ENCODE assay signal across 8 cellular contexts in the genomic region with DNA sequence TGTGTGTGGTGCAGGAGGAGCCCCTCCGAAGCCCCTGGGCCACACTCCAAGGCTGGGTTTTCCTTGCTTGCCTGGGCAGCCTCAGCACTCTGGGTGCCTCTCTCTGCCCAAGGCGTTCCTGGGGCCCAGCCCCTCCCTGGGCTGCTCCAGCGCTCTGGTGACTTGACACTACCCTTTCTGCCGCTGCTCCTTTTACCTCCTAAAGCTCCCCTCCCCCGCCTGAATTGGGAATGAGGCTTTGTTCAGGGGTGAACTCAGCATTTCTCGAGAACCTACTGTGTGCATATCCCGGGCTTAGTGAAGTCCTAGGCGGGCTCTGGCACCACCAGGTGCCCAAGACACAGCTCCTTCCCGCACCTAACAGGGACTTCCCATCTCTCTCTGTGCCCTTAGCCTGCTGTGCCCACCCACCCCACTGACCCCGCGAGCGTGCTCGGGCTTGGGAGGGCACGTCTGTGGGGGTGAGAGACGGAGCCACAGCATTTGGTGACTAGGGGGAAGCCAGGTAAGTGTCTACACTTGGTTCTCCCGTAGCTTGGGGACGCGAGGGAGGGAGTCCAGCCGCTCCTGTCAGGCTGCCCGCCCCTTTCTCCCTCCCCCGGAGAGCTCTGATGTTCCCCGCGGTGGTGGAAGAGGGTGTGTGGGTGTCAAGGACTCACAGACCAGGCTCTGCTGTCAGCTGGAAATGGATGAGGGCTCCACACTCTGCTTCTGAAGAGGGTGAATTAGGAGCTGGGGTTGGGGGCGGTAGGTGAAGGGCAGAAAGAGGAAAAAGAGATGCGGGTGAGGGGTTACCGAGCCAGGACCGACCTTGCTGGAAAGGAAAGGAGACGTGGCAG. TPM values are rescaled to one million over a fixed set of nuclear protein-coding genes. Genes with fewer than 3 reads are reported as not detected.
DNase-seq lines count a peak whose midpoint lies in the region; ATAC-seq, FAIRE-seq and TF ChIP-seq lines count a peak whose summit lies in the region.

No MANE protein-coding gene starts in this region.

- POLR2A ChIA-PET in CD4-positive, alpha-beta memory T cell (lab: Charles Lee; ENCODE audit: partially characterized antibody), result interaction anchor here (0.7 to 5.7 kb wide), 13 partner anchors 10 to 132 kb away, joined by 3 to 94 read pairs (median 4); a partner anchor contains a TSS
- POLR2A ChIA-PET in HEK293T (lab: Yijun Ruan, JAX), result interaction anchor here (0.8 to 1.7 kb wide), 9 partner anchors 9 to 129 kb away, joined by 3 to 7 read pairs (median 3); a partner anchor contains a TSS
- POLR2A ChIA-PET in endothelial cell of umbilical vein (lab: Charles Lee), result interaction anchor here (0.6 to 0.7 kb wide), 2 partner anchors 121 to 502 kb away, joined by 4 to 5 read pairs; no protein-coding TSS in a partner anchor

- peaks cover 2% of the 10 kb centered on the region for H4K20me1 ChIP-seq in endothelial cell of umbilical vein (replicated peaks; ENCODE audit: control insufficient read depth, extremely low read depth, insufficient read depth, low read length)

- peak overlapping the region; percentile 87 to 93 (median 92) for H3K27ac Mint-ChIP-seq in CD4-positive, alpha-beta memory T cell

- FAIRE-seq in endothelial cell of umbilical vein (lab: Jason Lieb, UNC), result no peak

- dilution Hi-C loops in endothelial cell of umbilical vein (cut with MboI; ENCODE audit: extremely low pct_ligation_motif_present, low sequenced_read_pairs), result no loop called here

- peak overlapping the region; percentile 37 for H2AFZ ChIP-seq in endothelial cell of umbilical vein (ENCODE audit: low read depth, low read length)

- no peak for TF ChIP-seq EP300 in upper lobe of left lung (IDR thresholded peaks at IDR 0.05)

- intact Hi-C loops in CD4-positive, alpha-beta memory T cell (cut with micrococcal nuclease), result loop anchor here (2.0 to 5.0 kb wide), 3 partner anchors 33 to 129 kb away; a partner anchor contains a TSS
- intact Hi-C loops in endothelial cell of umbilical vein (cut with micrococcal nuclease) (loop anchor here (2.0 to 5.0 kb wide), 2 partner anchors 31 to 68 kb away; a partner anchor contains a TSS), mucosa of descending colon (cut with DNase I, micrococcal nuclease) (no loop called here)

- TF ChIP-seq POLR2A in endothelial cell of umbilical vein (IDR thresholded peaks at IDR 0.05; ENCODE audit: low read depth, low read length) (no peak), upper lobe of left lung (IDR thresholded peaks at IDR 0.05) (no peak)

- peaks cover 12% of the 10 kb centered on the region for H3K27me3 ChIP-seq in CD4-positive, alpha-beta memory T cell (ENCODE audit: insufficient read depth, low read length)
- H3K27me3 ChIP-seq in WERI-Rb-1 (ENCODE audit: insufficient read depth, low read depth, severe bottlenecking) (no peaks in the 10 kb centered on the region), endothelial cell of umbilical vein (ENCODE audit: control insufficient read depth in 2 of 2, insufficient read depth in 2 of 2, low read length in 2 of 2) (peaks cover 50 to 53% of the 10 kb centered on the region in 2 experiments), upper lobe of left lung (peaks cover 0 to 34% (median 14%) of the 10 kb centered on the region in 4 donors)

- H3K4me2 ChIP-seq in endothelial cell of umbilical vein (ENCODE audit: insufficient read depth, low read length), result peak overlapping the region; percentile 75

- peak overlapping the region; percentile 62 to 65 for H3K4me3 ChIP-seq in CD4-positive, alpha-beta memory T cell (ENCODE audit: low read length in 2 of 2)
- H3K4me3 ChIP-seq in WERI-Rb-1 (ENCODE audit: low read depth, low read length), result peak overlapping the region; percentile 79
- H3K4me3 ChIP-seq in endothelial cell of umbilical vein (replicated peaks in 1 of 3; ENCODE audit: insufficient read depth in 1 of 3, low read depth in 1 of 3, low read length in 3 of 3), result peak overlapping the region; percentile 36 to 91 (median 62)
- H3K4me3 ChIP-seq in mucosa of descending colon, result no peak overlapping the region
- peak overlapping the region in 3 of 4 donors; percentile 96 to 99 (median 98) for H3K4me3 ChIP-seq in upper lobe of left lung

- peaks cover 13 to 14% of the 10 kb centered on the region in 2 donors for H3K27me3 Mint-ChIP-seq in CD4-positive, alpha-beta memory T cell

- no peaks in the 10 kb centered on the region for H3K9me3 Mint-ChIP-seq in CD4-positive, alpha-beta memory T cell

- H3K79me2 ChIP-seq in endothelial cell of umbilical vein (ENCODE audit: control insufficient read depth, insufficient read depth, low read length), result peaks cover 19% of the 10 kb centered on the region

- H3K27ac ChIP-seq in CD4-positive, alpha-beta memory T cell (ENCODE audit: low read depth, low read length), result peak overlapping the region; percentile 38
- H3K27ac ChIP-seq in WERI-Rb-1 (peak overlapping the region; percentile 46), endothelial cell of umbilical vein (ENCODE audit: insufficient read depth, low read depth, low read length) (no peak overlapping the region), upper lobe of left lung (peak overlapping the region in 2 of 4 donors; percentile 30 to 91)

- H3K36me3 Mint-ChIP-seq in CD4-positive, alpha-beta memory T cell, result peaks cover 0 to 10% of the 10 kb centered on the region in 2 donors

- BruUV-seq in endothelial cell of umbilical vein (replicated peaks; lab: Mats Ljungman, UMichigan), result no TSS peak

- H3K4me1 ChIP-seq in CD4-positive, alpha-beta memory T cell (ENCODE audit: insufficient read depth, low read length), result peaks cover 63% of the 10 kb centered on the region
- H3K4me1 ChIP-seq in endothelial cell of umbilical vein (ENCODE audit: control insufficient read depth, extremely low read depth, insufficient read depth, low read length), result peaks cover 6% of the 10 kb centered on the region
- H3K4me1 ChIP-seq in mucosa of descending colon (ENCODE audit: low read depth), result peaks cover 31% of the 10 kb centered on the region
- peaks cover 46 to 69% (median 49%) of the 10 kb centered on the region in 4 donors for H3K4me1 ChIP-seq in upper lobe of left lung

- peak overlapping the region; percentile 87 to 96 (median 92) for H3K4me3 Mint-ChIP-seq in CD4-positive, alpha-beta memory T cell

- DNase-seq in CD4-positive, alpha-beta memory T cell, result peak in 4 of 5 donors; percentile 19 to 63 (median 28)
- DNase-seq in HEK293T (ENCODE audit: extremely low spot score) (peak; percentile 14), WERI-Rb-1 (peak; percentile 50), endothelial cell of umbilical vein (ENCODE audit: low read depth, low spot score) (peak; percentile 17), mucosa of descending colon (peak in 2 of 3 donors; percentile 54 to 71), upper lobe of left lung (peak; percentile 56 to 77), GOT3 (lab: John Stamatoyannopoulos, UW) (no peak)

- peaks cover 41 to 83% (median 57%) of the 10 kb centered on the region in 4 donors for H3K4me1 Mint-ChIP-seq in CD4-positive, alpha-beta memory T cell

- H3K36me3 ChIP-seq in CD4-positive, alpha-beta memory T cell (ENCODE audit: insufficient read depth, low read length), result no peaks in the 10 kb centered on the region
- H3K36me3 ChIP-seq in WERI-Rb-1, result peaks cover 4% of the 10 kb centered on the region
- H3K36me3 ChIP-seq in endothelial cell of umbilical vein (ENCODE audit: control insufficient read depth in 2 of 2, extremely low read depth in 1 of 2, insufficient read depth in 2 of 2, low read length in 2 of 2), result no peaks in the 10 kb centered on the region
- no peaks in the 10 kb centered on the region for H3K36me3 ChIP-seq in mucosa of descending colon (ENCODE audit: low read depth)
- no peaks in the 10 kb centered on the region for H3K36me3 ChIP-seq in upper lobe of left lung

- no peak for TF ChIP-seq CTCF in WERI-Rb-1 (IDR thresholded peaks at IDR 0.05; ENCODE audit: low read depth, low read length)
- TF ChIP-seq CTCF in endothelial cell of umbilical vein (IDR thresholded peaks at IDR 0.05; ENCODE audit: extremely low read depth in 1 of 2, insufficient read depth in 1 of 2, low read depth in 1 of 2, low read length in 2 of 2), result no peak
- no peak for TF ChIP-seq CTCF in mucosa of descending colon (IDR thresholded peaks at IDR 0.05)
- TF ChIP-seq CTCF in upper lobe of left lung (IDR thresholded peaks at IDR 0.05), result no peak

- CTCF ChIA-PET in CD4-positive, alpha-beta memory T cell (lab: Charles Lee; ENCODE audit: partially characterized antibody), result interaction anchor here (0.6 to 5.7 kb wide), 11 partner anchors 10 to 118 kb away, joined by 3 to 29 read pairs (median 4); no protein-coding TSS in a partner anchor
- CTCF ChIA-PET in HEK293T (lab: Yijun Ruan, JAX) (interaction anchor here (0.6 to 1.5 kb wide), 4 partner anchors 9 to 568 kb away, joined by 3 to 5 read pairs (median 4); no protein-coding TSS in a partner anchor), endothelial cell of umbilical vein (lab: Charles Lee) (interaction anchor here (1.0 to 1.8 kb wide), 6 partner anchors 8 to 165 kb away, joined by 3 to 5 read pairs (median 4); a partner anchor contains a TSS)

- peak; percentile 25 for ATAC-seq in mucosa of descending colon
- peak; percentile 21 to 42 for ATAC-seq in upper lobe of left lung (ENCODE audit: low FRiP score in 2 of 2)
- no peak for ATAC-seq in HG02571 (IDR thresholded peaks at IDR 0.05; ENCODE audit: unreplicated experiment)

- no peak overlapping the region for H3K9ac ChIP-seq in endothelial cell of umbilical vein (replicated peaks; ENCODE audit: extremely low read depth, insufficient read depth, low read length)

- no peaks in the 10 kb centered on the region for H3K9me1 ChIP-seq in endothelial cell of umbilical vein (replicated peaks; ENCODE audit: control insufficient read depth, extremely low read depth, insufficient read depth, low read length)

- WGBS in upper lobe of left lung, 2 donors, result 7 to 14% methylated on average over 24 to 25 of the region's 28 CpGs

- no peaks in the 10 kb centered on the region for H3K9me3 ChIP-seq in CD4-positive, alpha-beta memory T cell (ENCODE audit: control insufficient read depth in 1 of 2, low read length in 2 of 2)
- H3K9me3 ChIP-seq in WERI-Rb-1 (ENCODE audit: severe bottlenecking) (no peaks in the 10 kb centered on the region), endothelial cell of umbilical vein (replicated peaks; ENCODE audit: control insufficient read depth, insufficient read depth, low read length) (no peaks in the 10 kb centered on the region), mucosa of descending colon (no peaks in the 10 kb centered on the region), upper lobe of left lung (no peaks in the 10 kb centered on the region)

RNA-seq across cellular contexts. Expression of a gene that starts 1.1 kb away (rescaled TPM):
- 10 to 100 TPM; 47.0 to 49.2 TPM for total RNA-seq in CD4-positive, alpha-beta memory T cell
- 1 to 10 TPM; 1.5 to 4.6 TPM for polyA plus RNA-seq in CD4-positive, alpha-beta memory T cell
- 19.1 and 19.7 TPM in 2 replicates for total RNA-seq in endothelial cell of umbilical vein
- 6.3 and 7.0 TPM in 2 replicates for polyA plus RNA-seq in endothelial cell of umbilical vein
- 6.3 and 7.0 TPM in 2 replicates for polyA plus RNA-seq in endothelial cell of umbilical vein (2011; cell fraction: cytosol; rRNA removed)
- 11.6 and 13.6 TPM in 2 replicates for polyA plus RNA-seq in endothelial cell of umbilical vein (2011; cell fraction: nucleus; rRNA removed)
- polyA plus RNA-seq in endothelial cell of umbilical vein (2012), result 10.7 and 11.9 TPM in 2 replicates
- 5.6 and 11.0 TPM in 2 replicates for polyA minus RNA-seq in endothelial cell of umbilical vein
- polyA minus RNA-seq in endothelial cell of umbilical vein (2011; cell fraction: cytosol; rRNA and poly(A)+ RNA removed), result 4.5 TPM
- 6.1 and 6.3 TPM in 2 replicates for polyA minus RNA-seq in endothelial cell of umbilical vein (2011; cell fraction: nucleus; rRNA and poly(A)+ RNA removed)
- 10 to 100 TPM; 26.9 to 32.2 (median 31.1) TPM for total RNA-seq in mucosa of descending colon
- 10 to 100 TPM; 21.0 to 36.9 (median 28.5) TPM for total RNA-seq in upper lobe of left lung

RNA-seq across cellular contexts. Expression of a gene that starts 31.1 kb away (rescaled TPM):
- total RNA-seq in CD4-positive, alpha-beta memory T cell, result 10 to 100 TPM in 1 of 2 experiments, 1 to 10 TPM in 1; 9.1 to 10.5 TPM
- 1 to 10 TPM in 1 of 2 donors, under 1 TPM in 1; 0.64 to 1.5 TPM for polyA plus RNA-seq in CD4-positive, alpha-beta memory T cell
- total RNA-seq in endothelial cell of umbilical vein, result 45.9 and 49.2 TPM in 2 replicates
- polyA plus RNA-seq in endothelial cell of umbilical vein, result 35.1 and 38.3 TPM in 2 replicates
- 31.4 and 31.9 TPM in 2 replicates for polyA plus RNA-seq in endothelial cell of umbilical vein (2011; cell fraction: cytosol; rRNA removed)
- 10.7 and 13.2 TPM in 2 replicates for polyA plus RNA-seq in endothelial cell of umbilical vein (2011; cell fraction: nucleus; rRNA removed)
- polyA plus RNA-seq in endothelial cell of umbilical vein (2012), result 32.1 and 34.2 TPM in 2 replicates
- 26.0 and 27.5 TPM in 2 replicates for polyA minus RNA-seq in endothelial cell of umbilical vein
- 5.3 TPM for polyA minus RNA-seq in endothelial cell of umbilical vein (2011; cell fraction: cytosol; rRNA and poly(A)+ RNA removed)
- 4.1 and 4.8 TPM in 2 replicates for polyA minus RNA-seq in endothelial cell of umbilical vein (2011; cell fraction: nucleus; rRNA and poly(A)+ RNA removed)
- 10 to 100 TPM in 1 of 3 donors, 1 to 10 TPM in 2; 3.5 to 10.5 (median 4.8) TPM for total RNA-seq in mucosa of descending colon
- total RNA-seq in upper lobe of left lung, result 10 to 100 TPM in 5 of 6 donors, 1 to 10 TPM in 1; 3.1 to 20.6 (median 14.6) TPM

RNA-seq across cellular contexts. Expression of a gene that starts 34.1 kb away (rescaled TPM):
- 10 to 100 TPM; 56.4 to 62.2 TPM for total RNA-seq in CD4-positive, alpha-beta memory T cell
- 10 to 100 TPM; 25.7 to 26.8 TPM for polyA plus RNA-seq in CD4-positive, alpha-beta memory T cell
- total RNA-seq in endothelial cell of umbilical vein (62.5 and 64.3 TPM in 2 replicates), mucosa of descending colon (10 to 100 TPM; 65.8 to 88.3 (median 74.8) TPM), upper lobe of left lung (100 to 1,000 TPM in 2 of 6 donors, 10 to 100 TPM in 4; 68.1 to 112 (median 94.5) TPM)
- polyA plus RNA-seq in endothelial cell of umbilical vein, result 33.6 and 34.1 TPM in 2 replicates
- polyA plus RNA-seq in endothelial cell of umbilical vein (2011; cell fraction: cytosol; rRNA removed), result 32.2 and 35.0 TPM in 2 replicates
- 62.1 and 73.9 TPM in 2 replicates for polyA plus RNA-seq in endothelial cell of umbilical vein (2011; cell fraction: nucleus; rRNA removed)
- 34.5 and 35.8 TPM in 2 replicates for polyA plus RNA-seq in endothelial cell of umbilical vein (2012)
- 50.4 and 64.0 TPM in 2 replicates for polyA minus RNA-seq in endothelial cell of umbilical vein
- polyA minus RNA-seq in endothelial cell of umbilical vein (2011; cell fraction: cytosol; rRNA and poly(A)+ RNA removed), result 28.8 TPM
- 30.3 and 35.3 TPM in 2 replicates for polyA minus RNA-seq in endothelial cell of umbilical vein (2011; cell fraction: nucleus; rRNA and poly(A)+ RNA removed)

RNA-seq across cellular contexts. Expression of a gene that starts 57.2 kb away (rescaled TPM):
- total RNA-seq in CD4-positive, alpha-beta memory T cell, result 1 to 10 TPM; 6.8 to 8.8 TPM
- 1 to 10 TPM; 1.0 to 2.5 TPM for polyA plus RNA-seq in CD4-positive, alpha-beta memory T cell
- 54.9 and 61.4 TPM in 2 replicates for total RNA-seq in endothelial cell of umbilical vein
- polyA plus RNA-seq in endothelial cell of umbilical vein, result 19.1 and 24.4 TPM in 2 replicates
- 40.4 and 46.4 TPM in 2 replicates for polyA plus RNA-seq in endothelial cell of umbilical vein (2011; cell fraction: cytosol; rRNA removed)
- 29.9 and 37.5 TPM in 2 replicates for polyA plus RNA-seq in endothelial cell of umbilical vein (2011; cell fraction: nucleus; rRNA removed)
- polyA plus RNA-seq in endothelial cell of umbilical vein (2012), result 28.3 and 48.7 TPM in 2 replicates
- 31.3 and 31.5 TPM in 2 replicates for polyA minus RNA-seq in endothelial cell of umbilical vein
- polyA minus RNA-seq in endothelial cell of umbilical vein (2011; cell fraction: cytosol; rRNA and poly(A)+ RNA removed), result 43.7 TPM
- polyA minus RNA-seq in endothelial cell of umbilical vein (2011; cell fraction: nucleus; rRNA and poly(A)+ RNA removed), result 12.2 and 20.1 TPM in 2 replicates
- 10 to 100 TPM in 2 of 3 donors, 1 to 10 TPM in 1; 9.4 to 16.4 (median 10.5) TPM for total RNA-seq in mucosa of descending colon
- total RNA-seq in upper lobe of left lung, result 10 to 100 TPM; 10.6 to 27.6 (median 17.3) TPM

Comparison
In these comparisons a context has a peak if more than half of its experiments do, and no peak if none do; other contexts are left out.
1. intact Hi-C loops: an anchor here in CD4-positive, alpha-beta memory T cell (2.0 to 5.0 kb wide) and endothelial cell of umbilical vein (2.0 to 5.0 kb wide); none called in mucosa of descending colon.